Comparison of ENCODE assay signal across 1 cellular context in the genomic region with DNA sequence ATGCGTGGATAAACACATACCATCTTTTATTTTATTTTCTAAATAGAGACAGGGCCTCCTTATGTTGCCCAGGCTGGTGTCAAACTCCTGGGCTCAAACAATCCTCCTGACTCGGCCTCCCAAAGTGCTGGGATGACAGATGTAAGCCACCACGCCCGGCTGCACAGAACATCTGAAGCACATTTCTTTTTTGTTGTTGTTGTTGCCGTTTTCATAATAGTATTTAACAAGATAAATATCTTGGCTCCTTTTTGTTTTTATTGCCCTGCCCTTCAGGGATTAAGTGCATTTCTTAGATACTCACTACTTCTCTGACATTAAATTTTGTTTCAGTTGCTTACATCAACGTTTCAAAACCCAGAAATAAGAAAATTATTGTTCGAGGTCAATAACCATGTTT.
TF ChIP-seq lines count a peak whose summit lies in the region.

No MANE protein-coding gene starts in this region.

TF ChIP-seq in GM12878, 131 proteins besides CTCF, POLR2A, EP300 and RAD21:
- TF ChIP-seq, protein P1, sequence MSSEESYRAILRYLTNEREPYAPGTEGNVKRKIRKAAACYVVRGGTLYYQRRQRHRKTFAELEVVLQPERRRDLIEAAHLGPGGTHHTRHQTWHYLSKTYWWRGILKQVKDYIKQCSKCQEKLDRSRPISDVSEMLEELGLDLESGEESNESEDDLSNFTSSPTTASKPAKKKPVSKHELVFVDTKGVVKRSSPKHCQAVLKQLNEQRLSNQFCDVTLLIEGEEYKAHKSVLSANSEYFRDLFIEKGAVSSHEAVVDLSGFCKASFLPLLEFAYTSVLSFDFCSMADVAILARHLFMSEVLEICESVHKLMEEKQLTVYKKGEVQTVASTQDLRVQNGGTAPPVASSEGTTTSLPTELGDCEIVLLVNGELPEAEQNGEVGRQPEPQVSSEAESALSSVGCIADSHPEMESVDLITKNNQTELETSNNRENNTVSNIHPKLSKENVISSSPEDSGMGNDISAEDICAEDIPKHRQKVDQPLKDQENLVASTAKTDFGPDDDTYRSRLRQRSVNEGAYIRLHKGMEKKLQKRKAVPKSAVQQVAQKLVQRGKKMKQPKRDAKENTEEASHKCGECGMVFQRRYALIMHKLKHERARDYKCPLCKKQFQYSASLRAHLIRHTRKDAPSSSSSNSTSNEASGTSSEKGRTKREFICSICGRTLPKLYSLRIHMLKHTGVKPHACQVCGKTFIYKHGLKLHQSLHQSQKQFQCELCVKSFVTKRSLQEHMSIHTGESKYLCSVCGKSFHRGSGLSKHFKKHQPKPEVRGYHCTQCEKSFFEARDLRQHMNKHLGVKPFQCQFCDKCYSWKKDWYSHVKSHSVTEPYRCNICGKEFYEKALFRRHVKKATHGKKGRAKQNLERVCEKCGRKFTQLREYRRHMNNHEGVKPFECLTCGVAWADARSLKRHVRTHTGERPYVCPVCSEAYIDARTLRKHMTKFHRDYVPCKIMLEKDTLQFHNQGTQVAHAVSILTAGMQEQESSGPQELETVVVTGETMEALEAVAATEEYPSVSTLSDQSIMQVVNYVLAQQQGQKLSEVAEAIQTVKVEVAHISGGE (CRISPR knock-in tag; IDR thresholded peaks at IDR 0.05), result no peak
- TF ChIP-seq YBX1 (IDR thresholded peaks at IDR 0.05) (no peak), DPF2 (IDR thresholded peaks at IDR 0.05) (no peak), FOS (IDR thresholded peaks at IDR 0.05; ENCODE audit: borderline replicate concordance, extremely low read depth, insufficient read length) (no peak), NR2F1 (conservative IDR thresholded peaks at IDR 0.05) (no peak), BHLHE40 (IDR thresholded peaks at IDR 0.05; ENCODE audit: borderline replicate concordance in 1 of 2, low read depth in 2 of 2, low read length in 1 of 2) (no peak), GATAD2B (conservative IDR thresholded peaks at IDR 0.05; ENCODE audit: low read depth) (no peak)
